ENCODE assay signal across 14 cellular contexts in genomic region chr16:81041696-81042095, GRCh38. TPM values are rescaled to one million over a fixed set of nuclear protein-coding genes. Genes with fewer than 3 reads are reported as not detected.
DNase-seq lines count a peak whose midpoint lies in the region; ATAC-seq and TF ChIP-seq lines count a peak whose summit lies in the region.
"Had no signal": no experiment of that assay in that cellular context is flagged by ENCODE, and none has a peak within 500 bp of the region (broad histone marks: within the 10 kb centered on the region; RNA-seq: fewer than 3 reads in every experiment).

No MANE protein-coding gene starts in this region.

- H3K27ac Mint-ChIP-seq in activated CD8-positive, alpha-beta T cell treated with anti-CD3 and anti-CD28 coated beads for 36 hours: peak overlapping the region; percentile 20
- no peak overlapping the region for H3K27ac Mint-ChIP-seq in activated CD8-positive, alpha-beta T cell treated with anti-CD3 and anti-CD28 coated beads, Interleukin-2, amount 10 ng/mL, durations not matched to agents 7 days and 5 days
- H3K27ac Mint-ChIP-seq in chondrocyte (ENCODE audit: unreplicated experiment) (peak overlapping the region; percentile 57), neural crest cell (ENCODE audit: unreplicated experiment) (peak overlapping the region; percentile 15)
- H3K27ac Mint-ChIP-seq in stimulated activated effector memory CD8-positive, alpha-beta T cell treated with anti-CD3 and anti-CD28 coated beads, Interleukin-12 subunit alpha, Interleukin-12 subunit beta, amount 100 ng/mL, for 72 hours: peak overlapping the region; percentile 32

- H3K4me3 Mint-ChIP-seq in activated CD8-positive, alpha-beta T cell treated with anti-CD3 and anti-CD28 coated beads for 36 hours: no peak overlapping the region
- H3K4me3 Mint-ChIP-seq in activated CD8-positive, alpha-beta T cell treated with anti-CD3 and anti-CD28 coated beads, Interleukin-2, amount 10 ng/mL, durations not matched to agents 7 days and 5 days: no peak overlapping the region
- H3K4me3 Mint-ChIP-seq in chondrocyte (ENCODE audit: unreplicated experiment): no peak overlapping the region
- H3K4me3 Mint-ChIP-seq in neural crest cell: no peak overlapping the region
- H3K4me3 Mint-ChIP-seq in stimulated activated effector memory CD8-positive, alpha-beta T cell treated with anti-CD3 and anti-CD28 coated beads, Interleukin-12 subunit alpha, Interleukin-12 subunit beta, amount 100 ng/mL, for 72 hours: no peak overlapping the region
- H3K4me3 Mint-ChIP-seq: H9 had no signal

- H3K4me1 Mint-ChIP-seq in activated CD8-positive, alpha-beta T cell treated with anti-CD3 and anti-CD28 coated beads for 36 hours (ENCODE audit: low read depth): peaks cover 22% of the 10 kb centered on the region
- H3K4me1 Mint-ChIP-seq in activated CD8-positive, alpha-beta T cell treated with anti-CD3 and anti-CD28 coated beads, Interleukin-2, amount 10 ng/mL, durations not matched to agents 7 days and 5 days (ENCODE audit: low read depth): peaks cover 20% of the 10 kb centered on the region
- peaks cover 29% of the 10 kb centered on the region for H3K4me1 Mint-ChIP-seq in chondrocyte (ENCODE audit: low read depth)
- H3K4me1 Mint-ChIP-seq in neural crest cell: peaks cover 31% of the 10 kb centered on the region
- peaks cover 17% of the 10 kb centered on the region for H3K4me1 Mint-ChIP-seq in stimulated activated effector memory CD8-positive, alpha-beta T cell treated with anti-CD3 and anti-CD28 coated beads, Interleukin-12 subunit alpha, Interleukin-12 subunit beta, amount 100 ng/mL, for 72 hours

- H3K9me3 Mint-ChIP-seq in activated CD8-positive, alpha-beta T cell treated with anti-CD3 and anti-CD28 coated beads for 36 hours: no peaks in the 10 kb centered on the region
- H3K9me3 Mint-ChIP-seq in activated CD8-positive, alpha-beta T cell treated with anti-CD3 and anti-CD28 coated beads, Interleukin-2, amount 10 ng/mL, durations not matched to agents 7 days and 5 days (ENCODE audit: insufficient read depth): no peaks in the 10 kb centered on the region
- no peaks in the 10 kb centered on the region for H3K9me3 Mint-ChIP-seq in chondrocyte (ENCODE audit: low read depth)
- H3K9me3 Mint-ChIP-seq in neural crest cell: no peaks in the 10 kb centered on the region
- no peaks in the 10 kb centered on the region for H3K9me3 Mint-ChIP-seq in stimulated activated effector memory CD8-positive, alpha-beta T cell treated with anti-CD3 and anti-CD28 coated beads, Interleukin-12 subunit alpha, Interleukin-12 subunit beta, amount 100 ng/mL, for 72 hours
- H3K9me3 Mint-ChIP-seq: H9 had no signal

- H3K27me3 Mint-ChIP-seq in activated CD8-positive, alpha-beta T cell treated with anti-CD3 and anti-CD28 coated beads for 36 hours: no peaks in the 10 kb centered on the region
- no peaks in the 10 kb centered on the region for H3K27me3 Mint-ChIP-seq in activated CD8-positive, alpha-beta T cell treated with anti-CD3 and anti-CD28 coated beads, Interleukin-2, amount 10 ng/mL, durations not matched to agents 7 days and 5 days (ENCODE audit: low read depth)
- H3K27me3 Mint-ChIP-seq in chondrocyte (ENCODE audit: low read depth): no peaks in the 10 kb centered on the region
- H3K27me3 Mint-ChIP-seq in neural crest cell (ENCODE audit: low read depth): no peaks in the 10 kb centered on the region
- H3K27me3 Mint-ChIP-seq: CD4-positive, CD25-positive, alpha-beta regulatory T cell had no signal

- no peak for ATAC-seq in activated CD8-positive, alpha-beta T cell treated with anti-CD3 and anti-CD28 coated beads for 36 hours
- ATAC-seq in activated CD8-positive, alpha-beta T cell treated with anti-CD3 and anti-CD28 coated beads, Interleukin-2, amount 10 ng/mL, durations not matched to agents 7 days and 5 days: no peak
- ATAC-seq in stimulated activated effector memory CD8-positive, alpha-beta T cell treated with anti-CD3 and anti-CD28 coated beads, Interleukin-12 subunit alpha, Interleukin-12 subunit beta, amount 100 ng/mL, for 72 hours: no peak
- no peak for ATAC-seq in activated CD4-positive, CD25-positive, alpha-beta regulatory T cell treated with anti-CD3 and anti-CD28 coated beads, Interleukin-2, amount 50 U/mL, for 24 hours
- ATAC-seq in HG03469 (IDR thresholded peaks at IDR 0.05; ENCODE audit: unreplicated experiment): no peak
- ATAC-seq: HepG2 had no signal

- POLR2A ChIA-PET in activated CD8-positive, alpha-beta T cell treated with anti-CD3 and anti-CD28 coated beads for 36 hours (lab: Charles Lee): no interaction called here
- POLR2A ChIA-PET in activated CD8-positive, alpha-beta T cell treated with anti-CD3 and anti-CD28 coated beads, Interleukin-2, amount 10 ng/mL, durations not matched to agents 7 days and 5 days (lab: Charles Lee): no interaction called here

- DNase-seq in activated CD8-positive, alpha-beta T cell treated with anti-CD3 and anti-CD28 coated beads for 36 hours: no peak
- no peak for DNase-seq in activated CD8-positive, alpha-beta T cell treated with anti-CD3 and anti-CD28 coated beads, Interleukin-2, amount 10 ng/mL, durations not matched to agents 7 days and 5 days
- DNase-seq in chondrocyte (ENCODE audit: low spot score): no peak
- DNase-seq in neural crest cell (ENCODE audit: low read depth, low spot score): no peak
- DNase-seq in stimulated activated effector memory CD8-positive, alpha-beta T cell treated with anti-CD3 and anti-CD28 coated beads, Interleukin-12 subunit alpha, Interleukin-12 subunit beta, amount 100 ng/mL, for 72 hours (ENCODE audit: low spot score in 2 of 2): no peak
- DNase-seq in mesenteric fat pad (ENCODE audit: low spot score): no peak
- DNase-seq: ACHN; CD4-positive, CD25-positive, alpha-beta regulatory T cell; DMS79; GOT3; H9 had no signal

- no peak for TF ChIP-seq CTCF in activated CD8-positive, alpha-beta T cell treated with anti-CD3 and anti-CD28 coated beads for 36 hours (IDR thresholded peaks at IDR 0.05)
- no peak for TF ChIP-seq CTCF in chondrocyte (IDR thresholded peaks at IDR 0.05)
- no peak for TF ChIP-seq CTCF in neural crest cell (conservative IDR thresholded peaks at IDR 0.05)

- intact Hi-C loops in activated CD8-positive, alpha-beta T cell treated with anti-CD3 and anti-CD28 coated beads for 36 hours (cut with micrococcal nuclease): no loop called here

- CTCF ChIA-PET in activated CD8-positive, alpha-beta T cell treated with anti-CD3 and anti-CD28 coated beads for 36 hours (lab: Charles Lee): no interaction called here
- CTCF ChIA-PET in activated CD8-positive, alpha-beta T cell treated with anti-CD3 and anti-CD28 coated beads, Interleukin-2, amount 10 ng/mL, durations not matched to agents 7 days and 5 days (lab: Charles Lee): no interaction called here

- peaks cover 42% of the 10 kb centered on the region for H3K36me3 Mint-ChIP-seq in activated CD8-positive, alpha-beta T cell treated with anti-CD3 and anti-CD28 coated beads for 36 hours (ENCODE audit: low read depth)
- H3K36me3 Mint-ChIP-seq in activated CD8-positive, alpha-beta T cell treated with anti-CD3 and anti-CD28 coated beads, Interleukin-2, amount 10 ng/mL, durations not matched to agents 7 days and 5 days (ENCODE audit: low read depth): peaks cover 57% of the 10 kb centered on the region
- H3K36me3 Mint-ChIP-seq in chondrocyte (ENCODE audit: low read depth) (peaks cover 39% of the 10 kb centered on the region), neural crest cell (ENCODE audit: low read depth) (peaks cover 45% of the 10 kb centered on the region)
- peaks cover 44% of the 10 kb centered on the region for H3K36me3 Mint-ChIP-seq in stimulated activated effector memory CD8-positive, alpha-beta T cell treated with anti-CD3 and anti-CD28 coated beads, Interleukin-12 subunit alpha, Interleukin-12 subunit beta, amount 100 ng/mL, for 72 hours

RNA-seq across cellular contexts. Expression of gene ATMIN, which starts 6.1 kb away (rescaled TPM):
- total RNA-seq in activated CD8-positive, alpha-beta T cell treated with anti-CD3 and anti-CD28 coated beads for 36 hours: 10 to 100 TPM; 17.9 to 19.7 TPM
- total RNA-seq in activated CD8-positive, alpha-beta T cell treated with anti-CD3 and anti-CD28 coated beads, Interleukin-2, amount 10 ng/mL, durations not matched to agents 7 days and 5 days: 10 to 100 TPM; 23.3 to 27.0 TPM
- 27.9 to 34.5 TPM (median 34.4 TPM) in 3 replicates for total RNA-seq in chondrocyte
- 49.1 and 51.4 TPM in 2 replicates for total RNA-seq in neural crest cell
- total RNA-seq in mesenteric fat pad: 36.8 TPM

RNA-seq across cellular contexts. Expression of gene CENPN, which starts 34.7 kb away (rescaled TPM):
- total RNA-seq in activated CD8-positive, alpha-beta T cell treated with anti-CD3 and anti-CD28 coated beads for 36 hours: 10 to 100 TPM; 51.7 to 54.8 TPM
- 10 to 100 TPM; 65.2 to 67.2 TPM for total RNA-seq in activated CD8-positive, alpha-beta T cell treated with anti-CD3 and anti-CD28 coated beads, Interleukin-2, amount 10 ng/mL, durations not matched to agents 7 days and 5 days
- total RNA-seq in chondrocyte: 9.2 to 14.6 TPM (median 10.8 TPM) in 3 replicates
- 66.3 TPM in 2 replicates for total RNA-seq in neural crest cell
- 5.9 TPM for total RNA-seq in mesenteric fat pad

RNA-seq across cellular contexts. Expression of gene CMC2, which starts 35.0 kb away (rescaled TPM):
- 100 to 1,000 TPM; 105 to 106 TPM for total RNA-seq in activated CD8-positive, alpha-beta T cell treated with anti-CD3 and anti-CD28 coated beads for 36 hours
- 100 to 1,000 TPM in 1 of 2 experiments, 10 to 100 TPM in 1; 95.9 to 108 TPM for total RNA-seq in activated CD8-positive, alpha-beta T cell treated with anti-CD3 and anti-CD28 coated beads, Interleukin-2, amount 10 ng/mL, durations not matched to agents 7 days and 5 days
- total RNA-seq in chondrocyte: 42.4 to 61.6 TPM (median 45.8 TPM) in 3 replicates
- total RNA-seq in neural crest cell: 75.0 and 87.6 TPM in 2 replicates
- total RNA-seq in mesenteric fat pad: 39.3 TPM

RNA-seq across cellular contexts. Expression of gene C16orf46, which starts 35.3 kb away (rescaled TPM):
- under 1 TPM; 0.59 to 0.60 TPM for total RNA-seq in activated CD8-positive, alpha-beta T cell treated with anti-CD3 and anti-CD28 coated beads for 36 hours
- under 1 TPM in 1 of 2 experiments, not detected in 1; 0.23 TPM for total RNA-seq in activated CD8-positive, alpha-beta T cell treated with anti-CD3 and anti-CD28 coated beads, Interleukin-2, amount 10 ng/mL, durations not matched to agents 7 days and 5 days
- total RNA-seq in chondrocyte (0.35 to 0.36 TPM in 2 of 3 replicates, not detected in the other), neural crest cell (1.8 and 2.1 TPM in 2 replicates), mesenteric fat pad (0.19 TPM)
- total RNA-seq: CD4-positive, CD25-positive, alpha-beta regulatory T cell had no signal

RNA-seq across cellular contexts. Expression of gene GCSH, which starts 54.5 kb away (rescaled TPM):
- 10 to 100 TPM; 21.0 to 25.3 TPM for total RNA-seq in activated CD8-positive, alpha-beta T cell treated with anti-CD3 and anti-CD28 coated beads for 36 hours
- total RNA-seq in activated CD8-positive, alpha-beta T cell treated with anti-CD3 and anti-CD28 coated beads, Interleukin-2, amount 10 ng/mL, durations not matched to agents 7 days and 5 days: 10 to 100 TPM; 10.1 to 13.9 TPM
- total RNA-seq in chondrocyte (16.3 to 19.9 TPM (median 16.4 TPM) in 3 replicates), neural crest cell (79.2 and 87.0 TPM in 2 replicates), mesenteric fat pad (39.2 TPM)
